Comparison of ENCODE assay signal across 19 cellular contexts in the genomic region with DNA sequence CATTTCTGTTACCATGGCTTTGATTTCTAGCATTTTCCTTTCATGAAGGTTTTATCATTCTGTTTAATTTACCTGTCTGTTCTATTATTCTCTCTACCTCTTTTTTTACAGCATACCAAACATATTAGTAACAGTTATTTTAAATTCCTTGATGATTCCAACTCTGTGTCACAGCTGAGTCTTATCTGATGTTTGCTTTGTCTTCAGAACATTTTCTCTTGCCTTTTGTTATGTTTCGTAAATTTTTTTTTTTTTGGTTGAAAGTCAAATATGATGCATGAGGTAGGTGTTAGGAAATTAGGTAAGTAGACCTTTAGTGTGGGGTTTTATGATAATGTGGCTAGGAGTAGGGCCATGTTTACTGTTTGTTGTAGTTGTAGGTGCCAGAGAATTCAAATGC.
DNase-seq lines count a peak whose midpoint lies in the region; ATAC-seq and TF ChIP-seq lines count a peak whose summit lies in the region.
"Had no signal": no experiment of that assay in that cellular context is flagged by ENCODE, and none has a peak within 500 bp of the region (broad histone marks: within the 10 kb centered on the region; RNA-seq: fewer than 3 reads in every experiment).

No MANE protein-coding gene starts in this region.

- H3K4me2 ChIP-seq in PC-3 (ENCODE audit: low read length), result peak overlapping the region; percentile 38
- no peak overlapping the region for H3K4me2 ChIP-seq in mesendoderm (ENCODE audit: low read length)

- H3F3A ChIP-seq in PC-3 (ENCODE audit: low read length, unreplicated experiment), result no peaks in the 10 kb centered on the region

- no peak overlapping the region for H3K18ac ChIP-seq in mesendoderm (ENCODE audit: low read length)

- H3K4me3 ChIP-seq in PC-3 (ENCODE audit: low read length), result no peak overlapping the region
- no peak overlapping the region for H3K4me3 ChIP-seq in choroid plexus epithelial cell (ENCODE audit: low read depth, low read length)
- no peak overlapping the region for H3K4me3 ChIP-seq in mesendoderm (ENCODE audit: low read length)
- H3K4me3 ChIP-seq: HAP-1 had no signal

- H2BK5ac ChIP-seq in mesendoderm (ENCODE audit: low read length), result no peak overlapping the region

- no peaks in the 10 kb centered on the region for H3K4me1 Mint-ChIP-seq in activated CD4-positive, alpha-beta memory T cell treated with anti-CD3 and anti-CD28 coated beads, Interleukin-2, amount 10 ng/mL, durations not matched to agents 7 days and 5 days
- H3K4me1 Mint-ChIP-seq: CD14-positive monocyte had no signal

- H3K27ac ChIP-seq in PC-3 (ENCODE audit: low read length) (peak overlapping the region; percentile 22; the same call in 1 of the 2 replicates), mesendoderm (ENCODE audit: low read depth, low read length) (no peak overlapping the region)

- H3K9me3 ChIP-seq in PC-3 (ENCODE audit: low read length), result no peaks in the 10 kb centered on the region
- H3K9me3 ChIP-seq: HAP-1 had no signal

- H3K4me1 ChIP-seq in PC-3 (ENCODE audit: insufficient read depth, low read length), result peaks cover 15% of the 10 kb centered on the region
- H3K4me1 ChIP-seq in mesendoderm (ENCODE audit: control insufficient read depth, low read depth, low read length), result no peaks in the 10 kb centered on the region
- H3K4me1 ChIP-seq: HAP-1 had no signal

- H3K27me3 Mint-ChIP-seq in activated CD4-positive, alpha-beta memory T cell treated with anti-CD3 and anti-CD28 coated beads, Interleukin-2, amount 10 ng/mL, durations not matched to agents 7 days and 5 days, result no peaks in the 10 kb centered on the region

- no peak overlapping the region for H3K56ac ChIP-seq in mesendoderm (ENCODE audit: low read length)

- H3K27me3 ChIP-seq in PC-3 (ENCODE audit: low read length) (no peaks in the 10 kb centered on the region), mesendoderm (ENCODE audit: insufficient read depth, low read length, poor library complexity) (no peaks in the 10 kb centered on the region)

- DNase-seq in ELR (ENCODE audit: low read depth) (peak; percentile 68), PC-3 (peak; percentile 77), choroid plexus epithelial cell (ENCODE audit: low read depth) (peak; percentile 33), mesendoderm (peak; percentile 14), amygdala (lab: John Stamatoyannopoulos, UW) (no peak)
- no peak for DNase-seq in activated CD4-positive, alpha-beta memory T cell treated with anti-CD3 and anti-CD28 coated beads, Interleukin-2, amount 10 ng/mL, durations not matched to agents 7 days and 5 days
- DNase-seq: ACHN, AML-193, COR-L47, DMS153, KG1, NCI-H1048, NCI-H1436 treated with DMSO at 0.1 percent for 48 hours, NCI-H2029 treated with DMSO at 0.1 percent for 48 hours, NCI-H510A, NCI-H774 had no signal

- H3K79me1 ChIP-seq in mesendoderm (ENCODE audit: low read length), result no peaks in the 10 kb centered on the region

- CTCF ChIA-PET in PC-3 (lab: Charles Lee), result no interaction called here
- CTCF ChIA-PET in activated CD4-positive, alpha-beta memory T cell treated with anti-CD3 and anti-CD28 coated beads, Interleukin-2, amount 10 ng/mL, durations not matched to agents 7 days and 5 days (lab: Charles Lee), result no interaction called here

- WGBS in mesendoderm (ENCODE audit: extremely low coverage, insufficient coverage, low lambda C conversion rate), result no CpG with 5 or more reads among the region's 1 CpG

- POLR2A ChIA-PET in PC-3 (lab: Charles Lee; ENCODE audit: unreplicated experiment), result no interaction called here
- POLR2A ChIA-PET in activated CD4-positive, alpha-beta memory T cell treated with anti-CD3 and anti-CD28 coated beads, Interleukin-2, amount 10 ng/mL, durations not matched to agents 7 days and 5 days (lab: Charles Lee), result no interaction called here

- H3K4ac ChIP-seq in mesendoderm (ENCODE audit: low read depth, low read length), result no peak overlapping the region

- H3K36me3 ChIP-seq in PC-3 (ENCODE audit: low read depth, low read length) (no peaks in the 10 kb centered on the region), mesendoderm (ENCODE audit: control insufficient read depth, insufficient read depth, low read length) (no peaks in the 10 kb centered on the region)
- H3K36me3 ChIP-seq: HAP-1 had no signal

- intact Hi-C loops in PC-3 (cut with micrococcal nuclease), result loop anchor here (1.0 kb wide), 1 partner anchor 23 kb away; no protein-coding TSS in a partner anchor

- H4K5ac ChIP-seq in mesendoderm (ENCODE audit: low read length), result no peak overlapping the region

- no peak overlapping the region for H2BK15ac ChIP-seq in mesendoderm (replicated peaks; ENCODE audit: low read depth)

- H2AFZ ChIP-seq in PC-3 (ENCODE audit: low read length), result no peak overlapping the region

- no peaks in the 10 kb centered on the region for H4K20me1 ChIP-seq in PC-3 (ENCODE audit: low read length)

- no TSS peak for BruUV-seq in PC-3 (replicated peaks; lab: Mats Ljungman, UMichigan)

- H3K9ac ChIP-seq in PC-3 (ENCODE audit: low read length) (no peak overlapping the region), mesendoderm (ENCODE audit: low read length) (no peak overlapping the region)

- H3K27ac Mint-ChIP-seq in activated CD4-positive, alpha-beta memory T cell treated with anti-CD3 and anti-CD28 coated beads, Interleukin-2, amount 10 ng/mL, durations not matched to agents 7 days and 5 days, result no peak overlapping the region
- H3K27ac Mint-ChIP-seq: CD14-positive monocyte had no signal

- H3K36me3 Mint-ChIP-seq in activated CD4-positive, alpha-beta memory T cell treated with anti-CD3 and anti-CD28 coated beads, Interleukin-2, amount 10 ng/mL, durations not matched to agents 7 days and 5 days (ENCODE audit: low read depth), result no peaks in the 10 kb centered on the region
- H3K36me3 Mint-ChIP-seq: CD14-positive monocyte had no signal

- H3K4me3 Mint-ChIP-seq in activated CD4-positive, alpha-beta memory T cell treated with anti-CD3 and anti-CD28 coated beads, Interleukin-2, amount 10 ng/mL, durations not matched to agents 7 days and 5 days, result no peak overlapping the region
- H3K4me3 Mint-ChIP-seq: CD14-positive monocyte had no signal

- H3K79me2 ChIP-seq in PC-3 (ENCODE audit: low read length) (no peaks in the 10 kb centered on the region), mesendoderm (ENCODE audit: control insufficient read depth, insufficient read depth, low read length) (no peaks in the 10 kb centered on the region)

- H3K9me2 ChIP-seq in PC-3 (replicated peaks; ENCODE audit: low read length), result no peaks in the 10 kb centered on the region

- no peak overlapping the region for H2BK120ac ChIP-seq in mesendoderm (ENCODE audit: low read depth, low read length)

- TF ChIP-seq CTCF in PC-3 (conservative IDR thresholded peaks at IDR 0.05; ENCODE audit: low read depth, low read length), result no peak
- no peak for TF ChIP-seq CTCF in choroid plexus epithelial cell (conservative IDR thresholded peaks at IDR 0.05; ENCODE audit: low read depth, low read length)

- H4K8ac ChIP-seq in mesendoderm (ENCODE audit: low read depth, low read length), result no peak overlapping the region

- peak; percentile 92 for ATAC-seq in PC-3
- ATAC-seq in GM21423 (IDR thresholded peaks at IDR 0.05; ENCODE audit: unreplicated experiment), result no peak

- no peak overlapping the region for H3K23ac ChIP-seq in mesendoderm (ENCODE audit: low read length)

- H2AK5ac ChIP-seq in mesendoderm (ENCODE audit: low read length), result no peak overlapping the region

- H3K9me3 Mint-ChIP-seq in activated CD4-positive, alpha-beta memory T cell treated with anti-CD3 and anti-CD28 coated beads, Interleukin-2, amount 10 ng/mL, durations not matched to agents 7 days and 5 days, result peaks cover 22% of the 10 kb centered on the region

Comparison
In these comparisons a context has a peak if more than half of its experiments do, and no peak if none do; other contexts are left out.
1. DNase-seq: peak in ELR (single experiment), PC-3 (single experiment), choroid plexus epithelial cell (single experiment) and mesendoderm (single experiment); none in amygdala (0 of 56) and activated CD4-positive, alpha-beta memory T cell treated with anti-CD3 and anti-CD28 coated beads, Interleukin-2, amount 10 ng/mL, durations not matched to agents 7 days and 5 days (single experiment).